ENCODE assay signal across 8 cellular contexts in the genomic region with DNA sequence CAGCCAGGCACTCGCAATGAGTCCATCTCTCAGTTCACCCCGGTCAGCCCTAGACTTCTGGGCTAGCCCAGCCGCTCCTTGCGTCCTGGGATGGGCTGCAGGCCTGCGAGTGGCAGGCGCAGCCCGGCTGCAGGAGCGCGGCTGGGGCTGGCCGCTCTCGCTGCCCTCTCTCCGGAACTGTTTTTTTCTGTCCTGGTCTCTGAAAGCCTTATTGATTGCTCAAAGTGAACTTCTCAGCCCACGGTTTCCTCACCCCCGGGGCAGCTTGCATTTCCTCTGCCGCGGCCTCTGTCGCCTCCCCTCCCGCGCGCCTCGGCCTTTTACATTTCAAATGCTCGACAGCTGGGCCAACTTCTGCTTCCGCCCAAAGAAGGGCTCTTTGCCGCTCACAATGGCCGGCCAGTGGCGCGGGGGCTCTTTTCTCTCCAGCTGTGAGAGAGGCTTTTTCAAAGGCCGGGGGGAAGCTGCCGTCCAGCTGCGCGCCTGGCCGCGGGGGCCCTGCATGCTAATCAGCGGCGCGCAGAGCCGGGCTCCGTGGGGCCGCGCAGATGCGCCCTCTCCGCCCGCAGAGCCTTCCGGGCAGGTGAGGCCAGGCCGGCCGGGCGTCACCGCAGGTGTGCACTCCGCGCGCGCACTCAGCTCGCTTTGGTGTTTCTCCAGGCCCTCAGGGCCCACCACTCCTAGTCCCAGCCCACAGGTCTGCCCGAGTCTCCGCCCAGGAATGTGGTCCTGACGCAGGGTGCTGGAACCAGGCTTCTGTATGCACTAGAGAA.
DNase-seq lines count a peak whose midpoint lies in the region; ATAC-seq lines count a peak whose summit lies in the region.

No MANE protein-coding gene starts in this region.

- peaks cover 6% of the 10 kb centered on the region; the same call in 1 of the 2 replicates for H3K27me3 ChIP-seq in HUES64 (ENCODE audit: insufficient read depth, low read length)

- peak; percentile 67 for ATAC-seq in GM18907 (IDR thresholded peaks at IDR 0.05; ENCODE audit: unreplicated experiment)

- peak overlapping the region; percentile 70 for H3K9ac ChIP-seq in HUES64 (ENCODE audit: low read depth, low read length)

- DNase-seq in activated gamma-delta T cell treated with anti-CD3 and anti-CD28 coated beads, Interleukin-2, amount 50 U/mL, for 16 hours (ENCODE audit: low read depth) = peak; percentile 44
- DNase-seq in iPS DF 19.7 (ENCODE audit: low read depth, low spot score) = peak; percentile 75
- no peak for DNase-seq in skeletal muscle cell (ENCODE audit: low read depth)
- no peak for DNase-seq in NCI-H1105 (lab: John Stamatoyannopoulos, UW)
- DNase-seq in HT-29 (ENCODE audit: low spot score) = no peak
- no peak for DNase-seq in SHP77 treated with DMSO at 0.1 percent for 48 hours (lab: John Stamatoyannopoulos, UW)

- peaks cover 22% of the 10 kb centered on the region for H3K4me1 ChIP-seq in HUES64 (ENCODE audit: insufficient read depth, low read length)

- peaks cover 15% of the 10 kb centered on the region for H3K9me3 ChIP-seq in HUES64 (ENCODE audit: insufficient read depth, low read depth, low read length)

- H3K36me3 ChIP-seq in HUES64 (ENCODE audit: insufficient read depth, low read length) = no peaks in the 10 kb centered on the region

- WGBS in HUES64 = 2% methylated on average over 56 of the region's 56 CpGs

- H3K4me3 ChIP-seq in HUES64 (ENCODE audit: low read length) = peak overlapping the region; percentile 38
- H3K4me3 ChIP-seq in skeletal muscle cell (ENCODE audit: low read depth, low read length) = peak overlapping the region; percentile 7

- H3K27ac ChIP-seq in HUES64 (ENCODE audit: low read depth, low read length) = peak overlapping the region; percentile 95

Comparison
In these comparisons a context has a peak if more than half of its experiments do, and no peak if none do; other contexts are left out.
1. DNase-seq: peak in activated gamma-delta T cell treated with anti-CD3 and anti-CD28 coated beads, Interleukin-2, amount 50 U/mL, for 16 hours (single experiment) and iPS DF 19.7 (single experiment); none in skeletal muscle cell (single experiment), NCI-H1105 (single experiment), HT-29 (single experiment) and SHP77 treated with DMSO at 0.1 percent for 48 hours (single experiment).